In the genomic region with DNA sequence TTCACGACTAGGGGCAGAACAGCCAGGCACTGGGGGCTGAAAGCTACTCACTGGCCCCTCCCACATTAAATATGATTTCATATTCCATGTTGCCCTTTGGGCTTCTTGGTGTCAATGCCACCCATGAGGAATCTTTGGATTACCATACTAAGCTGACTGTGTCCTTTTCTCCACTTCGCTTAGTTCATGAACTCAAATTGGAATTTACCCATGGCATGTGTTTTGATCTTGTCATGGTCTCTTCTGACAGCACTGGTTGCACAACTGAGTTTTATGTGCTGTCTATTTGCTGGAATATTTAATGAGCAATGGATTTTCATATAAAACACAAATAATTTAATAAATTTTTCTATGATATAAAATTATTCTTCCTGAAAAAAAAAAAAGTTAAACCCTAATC, we compare ENCODE assay signal across 15 cellular contexts.
"Had no signal": no experiment of that assay in that cellular context is flagged by ENCODE, and none has a peak within 500 bp of the region (broad histone marks: within the 10 kb centered on the region; RNA-seq: fewer than 3 reads in every experiment).

No MANE protein-coding gene starts in this region.

- H3K27ac ChIP-seq: gastroesophageal sphincter, lower lobe of right lung, stomach had no signal

- H3K4me1 ChIP-seq: gastroesophageal sphincter, lower lobe of right lung had no signal

- H3K27me3 Mint-ChIP-seq: memory B cell had no signal

- H3K36me3 Mint-ChIP-seq: mesothelial cell of epicardium, natural killer cell had no signal

- H3K9me3 Mint-ChIP-seq: mesothelial cell of epicardium, natural killer cell, neural crest cell had no signal

- ATAC-seq: esophagus mucosa, gastroesophageal sphincter, lower lobe of right lung, natural killer cell, right cardiac atrium had no signal

- H3K4me3 ChIP-seq: gastroesophageal sphincter, lower lobe of right lung, stomach had no signal

- H3K27ac Mint-ChIP-seq: memory B cell had no signal

- DNase-seq: effector memory CD4-positive, alpha-beta T cell; glutamatergic neuron; kidney glomerular epithelial cell; lower lobe of right lung; natural killer cell; right cardiac atrium; small intestine; stimulated activated CD4-positive, alpha-beta T cell treated with anti-CD3 and anti-CD28 coated beads, Interleukin-12 subunit alpha, Interleukin-12 subunit beta, amount 100 ng/mL, for 4 hours; stimulated activated naive CD4-positive, alpha-beta T cell; stomach had no signal

- H3K27me3 ChIP-seq: gastroesophageal sphincter, stomach had no signal

- H3K36me3 ChIP-seq: gastroesophageal sphincter, lower lobe of right lung, stomach had no signal

- H3K4me3 Mint-ChIP-seq: memory B cell, mesothelial cell of epicardium, natural killer cell, neural crest cell had no signal

- H3K9me3 ChIP-seq: gastroesophageal sphincter, lower lobe of right lung, stomach had no signal

- H3K4me1 Mint-ChIP-seq: memory B cell, natural killer cell had no signal
